Comparison of ENCODE assay signal across 8 cellular contexts in genomic region chr3:112086857-112087524, GRCh38. TPM values are rescaled to one million over a fixed set of nuclear protein-coding genes. Genes with fewer than 3 reads are reported as not detected.
DNase-seq lines count a peak whose midpoint lies in the region; ATAC-seq lines count a peak whose summit lies in the region.

No MANE protein-coding gene starts in this region.

- no peak overlapping the region for H3K27ac ChIP-seq in iPS-18a (ENCODE audit: low read length)

- no peaks in the 10 kb centered on the region for H3K9me3 Mint-ChIP-seq in activated T-helper 1 cell treated with anti-CD3 and anti-CD28 coated beads, Interleukin-12 subunit alpha, Interleukin-12 subunit beta, Interleukin-2, Interleukin-4 antibody, amounts not matched to agents 30 ng/mL and 10 ng/mL and 1 ng/mL, durations not matched to agents 14 hours and 24 hours and 36 hours
- no peaks in the 10 kb centered on the region for H3K9me3 Mint-ChIP-seq in stimulated activated effector memory CD8-positive, alpha-beta T cell treated with anti-CD3 and anti-CD28 coated beads, Interleukin-12 subunit alpha, Interleukin-12 subunit beta, amount 100 ng/mL, for 72 hours

- H3K36me3 Mint-ChIP-seq in activated T-helper 1 cell treated with anti-CD3 and anti-CD28 coated beads, Interleukin-12 subunit alpha, Interleukin-12 subunit beta, Interleukin-2, Interleukin-4 antibody, amounts not matched to agents 30 ng/mL and 10 ng/mL and 1 ng/mL, durations not matched to agents 14 hours and 24 hours and 36 hours (ENCODE audit: low read depth), result peaks cover 8% of the 10 kb centered on the region
- no peaks in the 10 kb centered on the region for H3K36me3 Mint-ChIP-seq in stimulated activated effector memory CD8-positive, alpha-beta T cell treated with anti-CD3 and anti-CD28 coated beads, Interleukin-12 subunit alpha, Interleukin-12 subunit beta, amount 100 ng/mL, for 72 hours

- H3K9me3 ChIP-seq in iPS-18a (ENCODE audit: control insufficient read depth, low read depth, low read length), result no peaks in the 10 kb centered on the region

- ATAC-seq in stimulated activated effector memory CD8-positive, alpha-beta T cell treated with anti-CD3 and anti-CD28 coated beads, Interleukin-12 subunit alpha, Interleukin-12 subunit beta, amount 100 ng/mL, for 72 hours, result no peak
- ATAC-seq in GM19328 (IDR thresholded peaks at IDR 0.05; ENCODE audit: unreplicated experiment), result no peak

- H3K4me1 ChIP-seq in iPS-18a (ENCODE audit: control insufficient read depth, low read depth, low read length), result peaks cover 10% of the 10 kb centered on the region

- no peaks in the 10 kb centered on the region for H3K36me3 ChIP-seq in iPS-18a (ENCODE audit: control insufficient read depth, low read depth, low read length)

- H3K4me1 Mint-ChIP-seq in activated T-helper 1 cell treated with anti-CD3 and anti-CD28 coated beads, Interleukin-12 subunit alpha, Interleukin-12 subunit beta, Interleukin-2, Interleukin-4 antibody, amounts not matched to agents 30 ng/mL and 10 ng/mL and 1 ng/mL, durations not matched to agents 14 hours and 24 hours and 36 hours (ENCODE audit: low read depth), result peaks cover 56% of the 10 kb centered on the region
- H3K4me1 Mint-ChIP-seq in stimulated activated effector memory CD8-positive, alpha-beta T cell treated with anti-CD3 and anti-CD28 coated beads, Interleukin-12 subunit alpha, Interleukin-12 subunit beta, amount 100 ng/mL, for 72 hours, result peaks cover 15% of the 10 kb centered on the region

- H3K27me3 ChIP-seq in iPS-18a (ENCODE audit: control insufficient read depth, insufficient read depth, low read length), result peaks cover 22% of the 10 kb centered on the region

- H3K27ac Mint-ChIP-seq in activated T-helper 1 cell treated with anti-CD3 and anti-CD28 coated beads, Interleukin-12 subunit alpha, Interleukin-12 subunit beta, Interleukin-2, Interleukin-4 antibody, amounts not matched to agents 30 ng/mL and 10 ng/mL and 1 ng/mL, durations not matched to agents 14 hours and 24 hours and 36 hours, result peak overlapping the region; percentile 81
- peak overlapping the region; percentile 50 for H3K27ac Mint-ChIP-seq in stimulated activated effector memory CD8-positive, alpha-beta T cell treated with anti-CD3 and anti-CD28 coated beads, Interleukin-12 subunit alpha, Interleukin-12 subunit beta, amount 100 ng/mL, for 72 hours

- intact Hi-C loops in activated T-helper 1 cell treated with anti-CD3 and anti-CD28 coated beads, Interleukin-12 subunit alpha, Interleukin-12 subunit beta, Interleukin-2, Interleukin-4 antibody, amounts not matched to agents 30 ng/mL and 10 ng/mL and 1 ng/mL, durations not matched to agents 14 hours and 24 hours and 36 hours (cut with micrococcal nuclease), result loop anchor here (1.0 kb wide), 3 partner anchors 10 to 31 kb away; no protein-coding TSS in a partner anchor

- peak; percentile 23 for DNase-seq in NCI-H748 (lab: John Stamatoyannopoulos, UW; ENCODE audit: unreplicated experiment)
- DNase-seq in NCI-H748 treated with DMSO at 0.1 percent for 48 hours (lab: John Stamatoyannopoulos, UW), result no peak
- no peak for DNase-seq in activated T-helper 1 cell treated with anti-CD3 and anti-CD28 coated beads, Interleukin-12 subunit alpha, Interleukin-12 subunit beta, Interleukin-2, Interleukin-4 antibody, amounts not matched to agents 30 ng/mL and 10 ng/mL and 1 ng/mL, durations not matched to agents 14 hours and 24 hours and 36 hours (ENCODE audit: low spot score)
- no peak for DNase-seq in stimulated activated effector memory CD8-positive, alpha-beta T cell treated with anti-CD3 and anti-CD28 coated beads, Interleukin-12 subunit alpha, Interleukin-12 subunit beta, amount 100 ng/mL, for 72 hours (ENCODE audit: low spot score in 2 of 2)
- DNase-seq in stimulated activated naive CD4-positive, alpha-beta T cell (lab: John Stamatoyannopoulos, UW), result no peak
- no peak for DNase-seq in amygdala (lab: John Stamatoyannopoulos, UW)

- H3K9ac ChIP-seq in iPS-18a (ENCODE audit: low read length), result peak overlapping the region; percentile 77

- peaks cover 2% of the 10 kb centered on the region for H3K27me3 Mint-ChIP-seq in activated T-helper 1 cell treated with anti-CD3 and anti-CD28 coated beads, Interleukin-12 subunit alpha, Interleukin-12 subunit beta, Interleukin-2, Interleukin-4 antibody, amounts not matched to agents 30 ng/mL and 10 ng/mL and 1 ng/mL, durations not matched to agents 14 hours and 24 hours and 36 hours (ENCODE audit: insufficient read depth)

- peak overlapping the region; percentile 84 for H3K4me3 ChIP-seq in iPS-18a (ENCODE audit: low read length)

- H3K4me3 Mint-ChIP-seq in activated T-helper 1 cell treated with anti-CD3 and anti-CD28 coated beads, Interleukin-12 subunit alpha, Interleukin-12 subunit beta, Interleukin-2, Interleukin-4 antibody, amounts not matched to agents 30 ng/mL and 10 ng/mL and 1 ng/mL, durations not matched to agents 14 hours and 24 hours and 36 hours, result peak overlapping the region; percentile 91
- H3K4me3 Mint-ChIP-seq in stimulated activated effector memory CD8-positive, alpha-beta T cell treated with anti-CD3 and anti-CD28 coated beads, Interleukin-12 subunit alpha, Interleukin-12 subunit beta, amount 100 ng/mL, for 72 hours, result peak overlapping the region; percentile 76

RNA-seq across cellular contexts. Expression of gene C3orf52, which starts 0.8 kb away (rescaled TPM):
- total RNA-seq in activated T-helper 1 cell treated with anti-CD3 and anti-CD28 coated beads, Interleukin-12 subunit alpha, Interleukin-12 subunit beta, Interleukin-2, Interleukin-4 antibody, amounts not matched to agents 30 ng/mL and 10 ng/mL and 1 ng/mL, durations not matched to agents 14 hours and 24 hours and 36 hours, result 12.4 and 12.8 TPM in 2 replicates

RNA-seq across cellular contexts. Expression of gene GCSAM, which starts 46.1 kb away (rescaled TPM):
- total RNA-seq in activated T-helper 1 cell treated with anti-CD3 and anti-CD28 coated beads, Interleukin-12 subunit alpha, Interleukin-12 subunit beta, Interleukin-2, Interleukin-4 antibody, amounts not matched to agents 30 ng/mL and 10 ng/mL and 1 ng/mL, durations not matched to agents 14 hours and 24 hours and 36 hours, result 2.8 and 3.5 TPM in 2 replicates

RNA-seq across cellular contexts. Expression of gene TMPRSS7, which starts 52.5 kb away (rescaled TPM):
- total RNA-seq in activated T-helper 1 cell treated with anti-CD3 and anti-CD28 coated beads, Interleukin-12 subunit alpha, Interleukin-12 subunit beta, Interleukin-2, Interleukin-4 antibody, amounts not matched to agents 30 ng/mL and 10 ng/mL and 1 ng/mL, durations not matched to agents 14 hours and 24 hours and 36 hours, result not detected in 2 replicates
